Comparison of ENCODE assay signal across 12 cellular contexts in the genomic region with DNA sequence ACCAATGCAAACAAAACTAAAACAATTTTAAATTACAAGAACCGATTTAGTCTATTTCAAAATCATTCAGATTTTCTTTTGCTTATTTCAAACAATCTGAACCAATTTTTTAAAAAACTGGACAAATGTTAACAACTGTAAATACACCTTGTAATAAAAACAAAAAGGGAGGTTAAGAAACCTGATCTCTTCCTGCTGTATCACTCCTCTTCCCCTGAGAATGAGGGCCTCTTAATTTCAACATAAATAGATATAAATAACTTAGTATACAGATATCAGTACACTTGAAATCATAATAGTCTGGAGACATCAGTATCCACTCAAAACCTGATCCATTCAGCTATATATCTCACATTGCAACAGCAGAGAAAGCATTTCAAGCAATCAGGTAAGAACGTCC.
DNase-seq lines count a peak whose midpoint lies in the region; ATAC-seq and TF ChIP-seq lines count a peak whose summit lies in the region.
"Had no signal": no experiment of that assay in that cellular context is flagged by ENCODE, and none has a peak within 500 bp of the region (broad histone marks: within the 10 kb centered on the region; RNA-seq: fewer than 3 reads in every experiment).

No MANE protein-coding gene starts in this region.

- H3K4me3 Mint-ChIP-seq in osteocyte (ENCODE audit: unreplicated experiment), result no peak overlapping the region
- no peak overlapping the region for H3K4me3 Mint-ChIP-seq in activated CD4-positive, alpha-beta T cell treated with anti-CD3 and anti-CD28 coated beads, Interleukin-2, amount 10 ng/mL, durations not matched to agents 24 days and 14 days
- H3K4me3 Mint-ChIP-seq in activated naive CD4-positive, alpha-beta T cell treated with anti-CD3 and anti-CD28 coated beads for 36 hours, result no peak overlapping the region

- H3K4me1 Mint-ChIP-seq in osteocyte (ENCODE audit: unreplicated experiment), result peaks cover 34% of the 10 kb centered on the region
- H3K4me1 Mint-ChIP-seq in activated CD4-positive, alpha-beta T cell treated with anti-CD3 and anti-CD28 coated beads, Interleukin-2, amount 10 ng/mL, durations not matched to agents 24 days and 14 days, result peaks cover 10% of the 10 kb centered on the region
- no peaks in the 10 kb centered on the region for H3K4me1 Mint-ChIP-seq in activated naive CD4-positive, alpha-beta T cell treated with anti-CD3 and anti-CD28 coated beads for 36 hours (ENCODE audit: low read depth)

- H3K9me3 Mint-ChIP-seq in osteocyte (ENCODE audit: unreplicated experiment), result peaks cover 5% of the 10 kb centered on the region
- peaks cover 7% of the 10 kb centered on the region for H3K9me3 Mint-ChIP-seq in activated CD4-positive, alpha-beta T cell treated with anti-CD3 and anti-CD28 coated beads, Interleukin-2, amount 10 ng/mL, durations not matched to agents 24 days and 14 days
- H3K9me3 Mint-ChIP-seq in activated naive CD4-positive, alpha-beta T cell treated with anti-CD3 and anti-CD28 coated beads for 36 hours, result peaks cover 3% of the 10 kb centered on the region

- CTCF ChIA-PET in activated naive CD4-positive, alpha-beta T cell treated with anti-CD3 and anti-CD28 coated beads for 36 hours (lab: Charles Lee), result no interaction called here

- H3K36me3 Mint-ChIP-seq in osteocyte (ENCODE audit: unreplicated experiment), result peaks cover under 1% of the 10 kb centered on the region
- no peaks in the 10 kb centered on the region for H3K36me3 Mint-ChIP-seq in activated CD4-positive, alpha-beta T cell treated with anti-CD3 and anti-CD28 coated beads, Interleukin-2, amount 10 ng/mL, durations not matched to agents 24 days and 14 days (ENCODE audit: low read depth)
- no peaks in the 10 kb centered on the region for H3K36me3 Mint-ChIP-seq in activated naive CD4-positive, alpha-beta T cell treated with anti-CD3 and anti-CD28 coated beads for 36 hours (ENCODE audit: low read depth)

- no peak for ATAC-seq in GM18907 (IDR thresholded peaks at IDR 0.05; ENCODE audit: unreplicated experiment)
- ATAC-seq: PC-3 had no signal

- intact Hi-C loops in activated CD4-positive, alpha-beta T cell treated with anti-CD3 and anti-CD28 coated beads, Interleukin-2, amount 10 ng/mL, durations not matched to agents 24 days and 14 days (cut with micrococcal nuclease), result no loop called here
- intact Hi-C loops in activated naive CD4-positive, alpha-beta T cell treated with anti-CD3 and anti-CD28 coated beads for 36 hours (cut with micrococcal nuclease), result no loop called here

- peak; percentile 51 for DNase-seq in NCI-H510A treated with DMSO at 0.1 percent for 48 hours (lab: John Stamatoyannopoulos, UW)
- no peak for DNase-seq in NCI-H510A (lab: John Stamatoyannopoulos, UW)
- DNase-seq in NCI-H1092 (lab: John Stamatoyannopoulos, UW), result peak; percentile 44
- peak; percentile 7 for DNase-seq in NCI-H2171 (lab: John Stamatoyannopoulos, UW)
- no peak for DNase-seq in osteocyte (ENCODE audit: extremely low spot score, unreplicated experiment)
- no peak for DNase-seq in activated CD4-positive, alpha-beta T cell treated with anti-CD3 and anti-CD28 coated beads, Interleukin-2, amount 10 ng/mL, durations not matched to agents 24 days and 14 days
- DNase-seq in activated naive CD4-positive, alpha-beta T cell treated with anti-CD3 and anti-CD28 coated beads for 36 hours, result no peak
- DNase-seq: DMS 273 treated with DMSO at 0.1 percent for 48 hours, H7, NCI-H2081, PC-3 had no signal

- no peaks in the 10 kb centered on the region for H3K27me3 Mint-ChIP-seq in osteocyte (ENCODE audit: unreplicated experiment)
- peaks cover 1% of the 10 kb centered on the region for H3K27me3 Mint-ChIP-seq in activated CD4-positive, alpha-beta T cell treated with anti-CD3 and anti-CD28 coated beads, Interleukin-2, amount 10 ng/mL, durations not matched to agents 24 days and 14 days
- no peaks in the 10 kb centered on the region for H3K27me3 Mint-ChIP-seq in activated naive CD4-positive, alpha-beta T cell treated with anti-CD3 and anti-CD28 coated beads for 36 hours (ENCODE audit: low read depth)

- peak overlapping the region; percentile 27 for H3K27ac Mint-ChIP-seq in osteocyte (ENCODE audit: unreplicated experiment)
- H3K27ac Mint-ChIP-seq in activated CD4-positive, alpha-beta T cell treated with anti-CD3 and anti-CD28 coated beads, Interleukin-2, amount 10 ng/mL, durations not matched to agents 24 days and 14 days, result no peak overlapping the region
- H3K27ac Mint-ChIP-seq in activated naive CD4-positive, alpha-beta T cell treated with anti-CD3 and anti-CD28 coated beads for 36 hours, result no peak overlapping the region

- TF ChIP-seq CTCF in osteocyte (IDR thresholded peaks at IDR 0.05), result no peak

Comparison
In these comparisons a context has a peak if more than half of its experiments do, and no peak if none do; other contexts are left out.
1. DNase-seq: peak in NCI-H510A treated with DMSO at 0.1 percent for 48 hours (single experiment), NCI-H1092 (single experiment) and NCI-H2171 (single experiment); none in NCI-H510A (single experiment), osteocyte (single experiment), activated CD4-positive, alpha-beta T cell treated with anti-CD3 and anti-CD28 coated beads, Interleukin-2, amount 10 ng/mL, durations not matched to agents 24 days and 14 days (single experiment) and activated naive CD4-positive, alpha-beta T cell treated with anti-CD3 and anti-CD28 coated beads for 36 hours (single experiment).